13 cellular contexts compared by ENCODE assay signal in the genomic region with DNA sequence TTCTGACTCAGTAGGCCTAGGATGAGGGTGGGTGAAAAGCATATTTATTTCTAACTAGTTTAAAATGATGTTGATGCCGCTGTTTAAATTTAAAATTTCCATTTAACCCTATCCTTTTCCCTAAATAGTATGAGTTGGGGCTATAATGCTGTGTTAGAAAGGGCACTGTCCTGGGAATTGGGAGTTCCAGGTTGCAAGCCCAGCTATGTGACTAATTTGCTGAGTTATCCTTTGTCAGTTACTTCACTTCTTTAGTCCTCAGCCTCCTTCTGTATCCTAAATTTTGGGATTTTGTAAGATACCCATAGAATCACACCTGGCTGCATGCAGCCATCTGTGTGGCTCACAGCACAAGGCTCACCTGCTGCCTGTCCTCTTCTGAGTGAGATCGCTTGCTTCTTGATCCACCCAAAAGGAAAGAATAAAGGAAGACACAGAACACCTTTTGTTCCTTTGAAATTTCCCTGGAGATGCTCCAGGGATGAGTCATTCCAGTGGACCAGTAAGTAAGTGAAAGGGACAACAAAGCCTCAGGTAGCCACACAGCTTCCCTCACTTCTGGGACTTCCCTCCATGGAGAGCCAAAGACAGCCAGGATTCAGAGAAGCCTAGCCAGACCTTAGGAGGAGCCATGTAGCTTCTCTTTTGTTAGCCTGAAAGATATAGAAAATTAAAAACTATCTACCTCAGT.
DNase-seq lines count a peak whose midpoint lies in the region; ATAC-seq and TF ChIP-seq lines count a peak whose summit lies in the region.
"Had no signal": no experiment of that assay in that cellular context is flagged by ENCODE, and none has a peak within 500 bp of the region (broad histone marks: within the 10 kb centered on the region; RNA-seq: fewer than 3 reads in every experiment).

No MANE protein-coding gene starts in this region.

- POLR2A ChIA-PET in activated CD8-positive, alpha-beta T cell treated with anti-CD3 and anti-CD28 coated beads for 36 hours (lab: Charles Lee), result interaction anchor here (0.6 kb wide), 2 partner anchors 73 to 362 kb away, joined by 3 read pairs; no protein-coding TSS in a partner anchor

- no peak overlapping the region for H2BK12ac ChIP-seq in mesenchymal stem cell (ENCODE audit: low read length in 2 of 2)

- H3K27ac ChIP-seq in angular gyrus (ENCODE audit: low read depth, low read length) (peak overlapping the region; percentile 32), temporal lobe (ENCODE audit: low read depth, low read length) (peak overlapping the region; percentile 40), mesenchymal stem cell (ENCODE audit: low read length, poor library complexity, severe bottlenecking) (no peak overlapping the region)

- 75% methylated on average over 1 of the region's 2 CpGs for WGBS in mesenchymal stem cell

- no peaks in the 10 kb centered on the region for H3K4me1 ChIP-seq in mesenchymal stem cell (ENCODE audit: control insufficient read depth, insufficient read depth, low read depth, low read length)

- CTCF ChIA-PET in activated CD8-positive, alpha-beta T cell treated with anti-CD3 and anti-CD28 coated beads for 36 hours (lab: Charles Lee), result interaction anchor here (0.9 to 2.0 kb wide), 2 partner anchors 17 to 19 kb away, joined by 3 to 6 read pairs; no protein-coding TSS in a partner anchor

- no peak overlapping the region for H2BK120ac ChIP-seq in mesenchymal stem cell (ENCODE audit: low read depth, low read length)

- H4K91ac ChIP-seq in mesenchymal stem cell (ENCODE audit: low read length), result no peak overlapping the region

- no peak overlapping the region for H3K4ac ChIP-seq in mesenchymal stem cell (ENCODE audit: low read depth in 1 of 2, low read length in 2 of 2)

- no peak for TF ChIP-seq CTCF in activated CD8-positive, alpha-beta T cell treated with anti-CD3 and anti-CD28 coated beads for 36 hours (IDR thresholded peaks at IDR 0.05)

- H2AK5ac ChIP-seq in mesenchymal stem cell (ENCODE audit: low read length, severe bottlenecking), result no peak overlapping the region

- no peaks in the 10 kb centered on the region for H3K9me3 Mint-ChIP-seq in activated CD8-positive, alpha-beta T cell treated with anti-CD3 and anti-CD28 coated beads for 36 hours

- peaks cover 7% of the 10 kb centered on the region for H3K4me1 Mint-ChIP-seq in activated CD8-positive, alpha-beta T cell treated with anti-CD3 and anti-CD28 coated beads for 36 hours (ENCODE audit: low read depth)
- H3K4me1 Mint-ChIP-seq: B cell had no signal

- H3K4me3 Mint-ChIP-seq in activated CD8-positive, alpha-beta T cell treated with anti-CD3 and anti-CD28 coated beads for 36 hours, result no peak overlapping the region
- H3K4me3 Mint-ChIP-seq: B cell had no signal

- H3K18ac ChIP-seq in mesenchymal stem cell (ENCODE audit: low read depth in 1 of 2, low read length in 2 of 2), result no peak overlapping the region

- peaks cover 0 to 24% of the 10 kb centered on the region in 2 experiments for H3K36me3 ChIP-seq in mesenchymal stem cell (ENCODE audit: control insufficient read depth in 1 of 2, insufficient read depth in 2 of 2, low read depth in 1 of 2, low read length in 2 of 2)

- H2AFZ ChIP-seq in mesenchymal stem cell (ENCODE audit: low read depth, low read length), result no peak overlapping the region

- intact Hi-C loops in activated CD8-positive, alpha-beta T cell treated with anti-CD3 and anti-CD28 coated beads for 36 hours (cut with micrococcal nuclease), result no loop called here

- peaks cover 2% of the 10 kb centered on the region for H3K27me3 Mint-ChIP-seq in activated CD8-positive, alpha-beta T cell treated with anti-CD3 and anti-CD28 coated beads for 36 hours

- no peak overlapping the region for H2BK15ac ChIP-seq in mesenchymal stem cell (ENCODE audit: low read depth, poor library complexity, severe bottlenecking)

- H4K8ac ChIP-seq in mesenchymal stem cell (ENCODE audit: low read length), result no peak overlapping the region

- no peaks in the 10 kb centered on the region for H3K36me3 Mint-ChIP-seq in activated CD8-positive, alpha-beta T cell treated with anti-CD3 and anti-CD28 coated beads for 36 hours (ENCODE audit: low read depth)

- H3K79me1 ChIP-seq in mesenchymal stem cell (replicated peaks; ENCODE audit: low read length, poor library complexity, severe bottlenecking), result no peaks in the 10 kb centered on the region

- H3K9me3 ChIP-seq in mesenchymal stem cell (ENCODE audit: control insufficient read depth, low read length), result no peaks in the 10 kb centered on the region

- ATAC-seq in GM19397 (IDR thresholded peaks at IDR 0.05; ENCODE audit: unreplicated experiment), result no peak
- no peak for ATAC-seq in activated CD8-positive, alpha-beta T cell treated with anti-CD3 and anti-CD28 coated beads for 36 hours
- ATAC-seq: Panc1 had no signal

- no peak overlapping the region for H2BK5ac ChIP-seq in mesenchymal stem cell (ENCODE audit: low read depth, low read length, poor library complexity, severe bottlenecking)

- no peak overlapping the region for H3K9ac ChIP-seq in mesenchymal stem cell (ENCODE audit: low read length)

- no peak overlapping the region for H3K23ac ChIP-seq in mesenchymal stem cell (ENCODE audit: low read length in 2 of 2)

- H3K27ac Mint-ChIP-seq in activated CD8-positive, alpha-beta T cell treated with anti-CD3 and anti-CD28 coated beads for 36 hours, result no peak overlapping the region
- H3K27ac Mint-ChIP-seq: B cell had no signal

- H3K27me3 ChIP-seq in mesenchymal stem cell (ENCODE audit: control insufficient read depth in 1 of 2, insufficient read depth in 1 of 2, low read length in 2 of 2), result no peaks in the 10 kb centered on the region

- H3K14ac ChIP-seq in mesenchymal stem cell (ENCODE audit: low read length in 2 of 2), result no peak overlapping the region

- H3K4me2 ChIP-seq in mesenchymal stem cell (ENCODE audit: low read length, poor library complexity, severe bottlenecking), result no peak overlapping the region

- DNase-seq in HT1080 (ENCODE audit: low read depth), result peak; percentile 63
- DNase-seq in iPS DF 19.7 (ENCODE audit: low read depth, low spot score), result peak; percentile 83
- DNase-seq in activated CD8-positive, alpha-beta T cell treated with anti-CD3 and anti-CD28 coated beads for 36 hours, result no peak
- no peak for DNase-seq in mesenchymal stem cell
- DNase-seq: activated effector memory CD4-positive, alpha-beta T cell treated with anti-CD3 and anti-CD28 coated beads, Interleukin-2, amount 50 U/mL, for 16 hours; DMS153; NCI-H446; stimulated activated CD4-positive, alpha-beta T cell treated with anti-CD3 and anti-CD28 coated beads, Interleukin-4, amount 100 ng/mL, for 24 hours had no signal

- H3K4me3 ChIP-seq in mesenchymal stem cell (ENCODE audit: insufficient read depth in 1 of 2, low read depth in 1 of 2, low read length in 2 of 2), result no peak overlapping the region

Comparison
In these comparisons a context has a peak if more than half of its experiments do, and no peak if none do; other contexts are left out.
1. DNase-seq: peak in HT1080 (single experiment) and iPS DF 19.7 (single experiment); none in activated CD8-positive, alpha-beta T cell treated with anti-CD3 and anti-CD28 coated beads for 36 hours (single experiment) and mesenchymal stem cell (single experiment).